11 cellular contexts compared by ENCODE assay signal in genomic region chr11:56163804-56164203, GRCh38. TPM values are rescaled to one million over a fixed set of nuclear protein-coding genes. Genes with fewer than 3 reads are reported as not detected.
"Had no signal": no experiment of that assay in that cellular context is flagged by ENCODE, and none has a peak within 500 bp of the region (broad histone marks: within the 10 kb centered on the region; RNA-seq: fewer than 3 reads in every experiment).

No MANE protein-coding gene starts in this region.

- H3K4me3 Mint-ChIP-seq: GM23338, HFFc6 had no signal

- H3K4me1 Mint-ChIP-seq: GM23338 had no signal

- H3K27ac Mint-ChIP-seq: GM23338, HFFc6 had no signal

- H3K9ac ChIP-seq: KMS-11 had no signal

- H3K4me2 ChIP-seq: GM23338, KMS-11 had no signal

- ATAC-seq: GM23338, HCT116 had no signal

- H3K4me1 ChIP-seq: HAP-1 had no signal

- H3K9me3 Mint-ChIP-seq: GM23338 had no signal

- H3K4me3 ChIP-seq: GM23338, HAP-1 had no signal

- H3K27ac ChIP-seq: HL-60, KMS-11 had no signal

- DNase-seq: H7, HFFc6, Karpas-422, KBM-7 had no signal

- H3K36me3 ChIP-seq: HAP-1 had no signal

- H2AFZ ChIP-seq: GM23338 had no signal

RNA-seq across cellular contexts. Expression of gene OR8K5, which starts 3.7 kb away (rescaled TPM):
- total RNA-seq: GM23338, H4, H7, HFFc6, HT1080 had no signal
- polyA plus RNA-seq: GM23338 had no signal

RNA-seq across cellular contexts. Expression of gene OR5J2, which starts 12.6 kb away (rescaled TPM):
- total RNA-seq: GM23338, H4, H7, HFFc6, HT1080 had no signal
- polyA plus RNA-seq: GM23338 had no signal

RNA-seq across cellular contexts. Expression of gene OR8J3, which starts 23.8 kb away (rescaled TPM):
- total RNA-seq: GM23338, H4, H7, HFFc6, HT1080 had no signal
- polyA plus RNA-seq: GM23338 had no signal

RNA-seq across cellular contexts. Expression of gene OR8H3, which starts 41.6 kb away (rescaled TPM):
- total RNA-seq: GM23338, H4, H7, HFFc6, HT1080 had no signal
- polyA plus RNA-seq: GM23338 had no signal
